ENCODE assay signal across 8 cellular contexts in genomic region chr6:85602100-85602499, GRCh38.
"Had no signal": no experiment of that assay in that cellular context is flagged by ENCODE, and none has a peak within 500 bp of the region (broad histone marks: within the 10 kb centered on the region; RNA-seq: fewer than 3 reads in every experiment).

No MANE protein-coding gene starts in this region.

- H3K4me3 ChIP-seq: GM23338 had no signal

- H3K4me2 ChIP-seq: GM23338 had no signal

- H2AFZ ChIP-seq: GM23338 had no signal

- FAIRE-seq: H1, H54, HTR-8/SVneo had no signal

- DNase-seq: H9, HCEC 1CT, Kasumi-1, KG1 had no signal

- ATAC-seq: GM23338 had no signal
